Comparison of ENCODE assay signal across 19 cellular contexts in the genomic region with DNA sequence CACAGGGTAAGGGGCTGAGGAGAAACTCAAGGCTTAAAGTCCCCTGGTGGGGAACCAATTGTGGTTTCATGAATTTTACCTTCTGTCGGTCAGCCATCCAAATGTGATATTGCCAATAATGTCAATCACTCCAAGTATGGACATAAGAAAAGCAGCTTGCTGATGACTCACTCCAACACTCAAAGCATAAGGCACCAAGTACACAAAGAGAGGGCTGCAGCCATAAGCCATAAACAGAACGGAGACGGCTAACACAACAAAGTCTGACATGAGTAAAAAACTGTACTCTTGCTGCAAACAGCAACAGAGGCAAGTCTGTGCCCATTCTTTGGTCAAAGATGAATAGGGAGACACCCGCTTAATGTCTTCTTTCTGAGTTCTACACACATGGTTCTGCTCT. TPM values are rescaled to one million over a fixed set of nuclear protein-coding genes. Genes with fewer than 3 reads are reported as not detected.
DNase-seq lines count a peak whose midpoint lies in the region; ATAC-seq, FAIRE-seq and TF ChIP-seq lines count a peak whose summit lies in the region.
"Had no signal": no experiment of that assay in that cellular context is flagged by ENCODE, and none has a peak within 500 bp of the region (broad histone marks: within the 10 kb centered on the region; RNA-seq: fewer than 3 reads in every experiment).

No MANE protein-coding gene starts in this region.

- FAIRE-seq in H54 (lab: Jason Lieb, UNC), result peak; percentile 50
- FAIRE-seq in bronchial epithelial cell (lab: Jason Lieb, UNC), result no peak
- no peak for FAIRE-seq in GM12891 (lab: Jason Lieb, UNC)
- FAIRE-seq: A204.1, D721Med, GM12878, GM19239, H1, K562 had no signal

- H3K36me3 ChIP-seq in bronchial epithelial cell (ENCODE audit: control insufficient read depth, insufficient read depth, low read length), result no peaks in the 10 kb centered on the region
- H3K36me3 ChIP-seq: HAP-1 had no signal

- no peak overlapping the region for H3K4me3 ChIP-seq in bronchial epithelial cell (ENCODE audit: low read depth, low read length)
- H3K4me3 ChIP-seq: GM12878, HAP-1, K562 had no signal

- peak; percentile 60 for ATAC-seq in left colon
- ATAC-seq in HG02610 (IDR thresholded peaks at IDR 0.05; ENCODE audit: unreplicated experiment), result no peak
- ATAC-seq: GM12878, K562 had no signal

- TF ChIP-seq POLR2A in H54 (IDR thresholded peaks at IDR 0.05; ENCODE audit: low read depth, low read length) (no peak), GM12891 (IDR thresholded peaks at IDR 0.05; ENCODE audit: low read depth, low read length) (no peak)

- intact Hi-C loops in left colon (cut with DNase I, micrococcal nuclease), result no loop called here

- no peak for TF ChIP-seq CTCF in bronchial epithelial cell (IDR thresholded peaks at IDR 0.05; ENCODE audit: insufficient read depth, low read length, severe bottlenecking)

- DNase-seq in H54 (ENCODE audit: insufficient read length, low spot score), result no peak
- peak; percentile 15 for DNase-seq in bronchial epithelial cell (ENCODE audit: low read depth)
- DNase-seq in left colon, result no peak
- DNase-seq in T1000 (lab: John Stamatoyannopoulos, UW), result no peak
- no peak for DNase-seq in nucleus accumbens (lab: John Stamatoyannopoulos, UW)
- no peak for DNase-seq in GM12891 (ENCODE audit: insufficient read length, low spot score)
- DNase-seq: ACHN; AML-193; Caco-2; CD4-positive, alpha-beta T cell; DMS79 treated with DMSO at 0.1 percent for 48 hours had no signal

- no peaks in the 10 kb centered on the region for H3K27me3 ChIP-seq in bronchial epithelial cell (ENCODE audit: control insufficient read depth, insufficient read depth, low read length)

TF ChIP-seq in GM12891, 5 proteins besides CTCF, POLR2A, EP300 and RAD21:
- no peak for TF ChIP-seq SPI1 (IDR thresholded peaks at IDR 0.05; ENCODE audit: low read depth, low read length)
- TF ChIP-seq PAX5 (IDR thresholded peaks at IDR 0.05; ENCODE audit: insufficient read depth, low read length, severe bottlenecking), result no peak
- TF ChIP-seq POU2F2 (IDR thresholded peaks at IDR 0.05; ENCODE audit: low read depth, low read length), result no peak
- no peak for TF ChIP-seq TAF1 (IDR thresholded peaks at IDR 0.05; ENCODE audit: low read depth, low read length)
- TF ChIP-seq POLR2AphosphoS5 (IDR thresholded peaks at IDR 0.05; ENCODE audit: low read depth, low read length), result no peak

RNA-seq across cellular contexts. Expression of gene IFIT5, which starts 24.2 kb away (rescaled TPM):
- total RNA-seq in bronchial epithelial cell (3.1 and 5.3 TPM in 2 replicates), left colon (10 to 100 TPM; 10.2 to 10.6 TPM)
- polyA plus RNA-seq in GM12891 (2012; ENCODE audit: low read depth, missing spikeins), result 4.2 TPM

RNA-seq across cellular contexts. Expression of gene IFIT1, which starts 46.1 kb away (rescaled TPM):
- total RNA-seq in bronchial epithelial cell, result 0.26 TPM in 2 replicates
- total RNA-seq in left colon, result 1 to 10 TPM; 6.1 to 6.8 TPM
- polyA plus RNA-seq in GM12891 (2012; ENCODE audit: low read depth, missing spikeins), result 15.8 TPM
